Comparison of ENCODE assay signal across 1 cellular context in genomic region chr5:139282195-139282557, GRCh38.
A peak's percentile ranks its signal among the peaks of the same experiment; 100 is the strongest.
TF ChIP-seq lines count a peak whose summit lies in the region.

No MANE protein-coding gene starts in this region.

TF ChIP-seq in HepG2, 621 proteins besides CTCF, POLR2A, EP300 and RAD21:
- no peak for TF ChIP-seq BCL3 (CRISPR knock-in tag; IDR thresholded peaks at IDR 0.05)
- no peak for TF ChIP-seq ZFP37 (CRISPR knock-in tag; IDR thresholded peaks at IDR 0.05; ENCODE audit: borderline replicate concordance)
- no peak for TF ChIP-seq ZNF598 (CRISPR knock-in tag; IDR thresholded peaks at IDR 0.05; ENCODE audit: borderline replicate concordance)
- TF ChIP-seq NFATC3 (CRISPR knock-in tag; IDR thresholded peaks at IDR 0.05), result no peak
- no peak for TF ChIP-seq ZFP62 (CRISPR knock-in tag; IDR thresholded peaks at IDR 0.05)
- TF ChIP-seq SP140L (CRISPR knock-in tag; IDR thresholded peaks at IDR 0.05; ENCODE audit: borderline replicate concordance), result no peak
- 0 out of 2 replicates have a peak, but pooled peaks have one; percentile 26 for TF ChIP-seq RBFOX2 (IDR thresholded peaks at IDR 0.05; ENCODE audit: low read depth, low read length)
- no peak for TF ChIP-seq MATR3 (CRISPR knock-in tag; IDR thresholded peaks at IDR 0.05)
